Comparison of ENCODE assay signal across 1 cellular context in genomic region chrX:69424161-69424560, GRCh38.
TF ChIP-seq lines count a peak whose summit lies in the region.

No MANE protein-coding gene starts in this region.

TF ChIP-seq in SK-N-SH treated with all-trans-retinoic acid at 6 μM for 48 hours, 23 proteins besides CTCF, POLR2A, EP300 and RAD21 (continued from another document):
- TF ChIP-seq, protein P1, sequence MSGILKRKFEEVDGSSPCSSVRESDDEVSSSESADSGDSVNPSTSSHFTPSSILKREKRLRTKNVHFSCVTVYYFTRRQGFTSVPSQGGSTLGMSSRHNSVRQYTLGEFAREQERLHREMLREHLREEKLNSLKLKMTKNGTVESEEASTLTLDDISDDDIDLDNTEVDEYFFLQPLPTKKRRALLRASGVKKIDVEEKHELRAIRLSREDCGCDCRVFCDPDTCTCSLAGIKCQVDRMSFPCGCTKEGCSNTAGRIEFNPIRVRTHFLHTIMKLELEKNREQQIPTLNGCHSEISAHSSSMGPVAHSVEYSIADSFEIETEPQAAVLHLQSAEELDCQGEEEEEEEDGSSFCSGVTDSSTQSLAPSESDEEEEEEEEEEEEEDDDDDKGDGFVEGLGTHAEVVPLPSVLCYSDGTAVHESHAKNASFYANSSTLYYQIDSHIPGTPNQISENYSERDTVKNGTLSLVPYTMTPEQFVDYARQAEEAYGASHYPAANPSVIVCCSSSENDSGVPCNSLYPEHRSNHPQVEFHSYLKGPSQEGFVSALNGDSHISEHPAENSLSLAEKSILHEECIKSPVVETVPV (CRISPR knock-in tag; IDR thresholded peaks at IDR 0.05): no peak
- TF ChIP-seq ESRRG (CRISPR knock-in tag; IDR thresholded peaks at IDR 0.05): no peak
- TF ChIP-seq TSHZ2 (CRISPR knock-in tag; IDR thresholded peaks at IDR 0.05): no peak
- TF ChIP-seq TOX (CRISPR knock-in tag; IDR thresholded peaks at IDR 0.05; ENCODE audit: borderline replicate concordance): no peak
- TF ChIP-seq ZNF565 (CRISPR knock-in tag; conservative IDR thresholded peaks at IDR 0.05; ENCODE audit: low read depth): no peak
- no peak for TF ChIP-seq ARNTL (CRISPR knock-in tag; IDR thresholded peaks at IDR 0.05; ENCODE audit: borderline replicate concordance, low read depth)
- TF ChIP-seq BACH2 (CRISPR knock-in tag; IDR thresholded peaks at IDR 0.05; ENCODE audit: borderline replicate concordance): no peak
- no peak for TF ChIP-seq OSR1 (CRISPR knock-in tag; IDR thresholded peaks at IDR 0.05)
- no peak for TF ChIP-seq PPARA (CRISPR knock-in tag; IDR thresholded peaks at IDR 0.05; ENCODE audit: borderline replicate concordance)
- TF ChIP-seq POU6F1 (CRISPR knock-in tag; IDR thresholded peaks at IDR 0.05; ENCODE audit: borderline replicate concordance, low read depth): no peak
- TF ChIP-seq TCF4 (CRISPR knock-in tag; IDR thresholded peaks at IDR 0.05; ENCODE audit: borderline replicate concordance): no peak
- TF ChIP-seq ZNF70 (CRISPR knock-in tag; IDR thresholded peaks at IDR 0.05): no peak
- TF ChIP-seq GLIS3 (CRISPR knock-in tag; IDR thresholded peaks at IDR 0.05): no peak
- no peak for TF ChIP-seq RARB (CRISPR knock-in tag; IDR thresholded peaks at IDR 0.05)
TF ChIP-seq in SK-N-SH treated with all-trans-retinoic acid at 6 μM for 48 hours: peak in this region for 0.
